Comparison of ENCODE assay signal across 39 cellular contexts in genomic region chr1:74340656-74341055, GRCh38.
"Had no signal": no experiment of that assay in that cellular context is flagged by ENCODE, and none has a peak within 500 bp of the region (broad histone marks: within the 10 kb centered on the region; RNA-seq: fewer than 3 reads in every experiment).

No MANE protein-coding gene starts in this region.

- H3K4me1 ChIP-seq: Peyer's patch, SJSA1 had no signal

- H3K36me3 Mint-ChIP-seq: activated CD8-positive, alpha-beta memory T cell treated with anti-CD3 and anti-CD28 coated beads, Interleukin-2, amount 10 ng/mL, durations not matched to agents 7 days and 5 days; activated naive CD4-positive, alpha-beta T cell treated with anti-CD3 and anti-CD28 coated beads, Interleukin-2, amount 10 ng/mL, durations not matched to agents 7 days and 5 days; activated naive CD8-positive, alpha-beta T cell; T-cell had no signal

- H3K27ac Mint-ChIP-seq: activated B cell treated with CpG ODN at 0.5 μM for 24 hours; activated CD4-positive, alpha-beta memory T cell treated with anti-CD3 and anti-CD28 coated beads, Interleukin-2, amount 10 ng/mL, durations not matched to agents 7 days and 5 days; activated CD8-positive, alpha-beta memory T cell treated with anti-CD3 and anti-CD28 coated beads, Interleukin-2, amount 10 ng/mL, durations not matched to agents 7 days and 5 days; activated naive CD4-positive, alpha-beta T cell treated with anti-CD3 and anti-CD28 coated beads, Interleukin-2, amount 10 ng/mL, durations not matched to agents 7 days and 5 days; activated naive CD8-positive, alpha-beta T cell; activated naive CD8-positive, alpha-beta T cell treated with anti-CD3 and anti-CD28 coated beads, Interleukin-2, amount 50 U/mL, for 24 hours; T-cell; T-helper 17 cell had no signal

- H3K27me3 Mint-ChIP-seq: activated B cell treated with CpG ODN at 0.5 μM for 24 hours; activated CD4-positive, alpha-beta memory T cell treated with anti-CD3 and anti-CD28 coated beads, Interleukin-2, amount 10 ng/mL, durations not matched to agents 7 days and 5 days; activated CD8-positive, alpha-beta memory T cell treated with anti-CD3 and anti-CD28 coated beads, Interleukin-2, amount 10 ng/mL, durations not matched to agents 7 days and 5 days; activated naive CD4-positive, alpha-beta T cell treated with anti-CD3 and anti-CD28 coated beads, Interleukin-2, amount 10 ng/mL, durations not matched to agents 7 days and 5 days; activated naive CD8-positive, alpha-beta T cell; activated naive CD8-positive, alpha-beta T cell treated with anti-CD3 and anti-CD28 coated beads, Interleukin-2, amount 50 U/mL, for 24 hours; central memory CD8-positive, alpha-beta T cell; T-cell; T-helper 17 cell had no signal

- H3K27me3 ChIP-seq: brain microvascular endothelial cell, Peyer's patch, SJSA1 had no signal

- H3K4me3 Mint-ChIP-seq: activated B cell treated with CpG ODN at 0.5 μM for 24 hours; activated CD4-positive, alpha-beta memory T cell treated with anti-CD3 and anti-CD28 coated beads, Interleukin-2, amount 10 ng/mL, durations not matched to agents 7 days and 5 days; activated CD8-positive, alpha-beta memory T cell treated with anti-CD3 and anti-CD28 coated beads, Interleukin-2, amount 10 ng/mL, durations not matched to agents 7 days and 5 days; activated naive CD4-positive, alpha-beta T cell treated with anti-CD3 and anti-CD28 coated beads, Interleukin-2, amount 10 ng/mL, durations not matched to agents 7 days and 5 days; activated naive CD8-positive, alpha-beta T cell; activated naive CD8-positive, alpha-beta T cell treated with anti-CD3 and anti-CD28 coated beads, Interleukin-2, amount 50 U/mL, for 24 hours; central memory CD8-positive, alpha-beta T cell; T-cell; T-helper 17 cell had no signal

- H3K4me1 Mint-ChIP-seq: activated B cell treated with CpG ODN at 0.5 μM for 24 hours; activated CD4-positive, alpha-beta memory T cell treated with anti-CD3 and anti-CD28 coated beads, Interleukin-2, amount 10 ng/mL, durations not matched to agents 7 days and 5 days; activated CD8-positive, alpha-beta memory T cell treated with anti-CD3 and anti-CD28 coated beads, Interleukin-2, amount 10 ng/mL, durations not matched to agents 7 days and 5 days; activated naive CD4-positive, alpha-beta T cell treated with anti-CD3 and anti-CD28 coated beads, Interleukin-2, amount 10 ng/mL, durations not matched to agents 7 days and 5 days; activated naive CD8-positive, alpha-beta T cell treated with anti-CD3 and anti-CD28 coated beads, Interleukin-2, amount 50 U/mL, for 24 hours; central memory CD8-positive, alpha-beta T cell; T-cell had no signal

- H3K9me3 ChIP-seq: Peyer's patch, SJSA1 had no signal

- ATAC-seq: activated CD8-positive, alpha-beta memory T cell treated with anti-CD3 and anti-CD28 coated beads, Interleukin-2, amount 10 ng/mL, durations not matched to agents 7 days and 5 days; activated naive CD8-positive, alpha-beta T cell treated with anti-CD3 and anti-CD28 coated beads, Interleukin-2, amount 50 U/mL, for 24 hours; PC-3; SK-N-SH treated with all-trans-retinoic acid at 6 μM for 48 hours; T-cell; T-helper 17 cell had no signal

- H3K36me3 ChIP-seq: brain microvascular endothelial cell, Peyer's patch, SJSA1 had no signal

- H3K27ac ChIP-seq: brain microvascular endothelial cell, KMS-11, Peyer's patch, SJSA1, VCaP had no signal

- DNase-seq: activated B cell treated with CpG ODN at 0.5 μM for 24 hours; activated CD4-positive, alpha-beta memory T cell treated with anti-CD3 and anti-CD28 coated beads, Interleukin-2, amount 10 ng/mL, durations not matched to agents 7 days and 5 days; activated CD4-positive, alpha-beta T cell treated with anti-CD3 and anti-CD28 coated beads for 4 hours; activated CD4-positive, alpha-beta T cell treated with anti-CD3 and anti-CD28 coated beads, Interleukin-2, amount 50 U/mL, for 1 hour; activated CD4-positive, CD25-positive, alpha-beta regulatory T cell treated with anti-CD3 and anti-CD28 coated beads, Interleukin-2, amount 50 U/mL, for 72 hours; activated CD8-positive, alpha-beta memory T cell treated with anti-CD3 and anti-CD28 coated beads for 24 hours; activated CD8-positive, alpha-beta memory T cell treated with anti-CD3 and anti-CD28 coated beads, Interleukin-2, amount 10 ng/mL, durations not matched to agents 7 days and 5 days; activated CD8-positive, alpha-beta memory T cell treated with anti-CD3 and anti-CD28 coated beads, Interleukin-2, amount 50 U/mL, for 48 hours; activated effector memory CD4-positive, alpha-beta T cell treated with Interleukin-2 at 50 U/mL for 16 hours; activated naive CD4-positive, alpha-beta T cell treated with anti-CD3 and anti-CD28 coated beads, Interleukin-2, amount 10 ng/mL, durations not matched to agents 7 days and 5 days; activated naive CD8-positive, alpha-beta T cell treated with anti-CD3 and anti-CD28 coated beads, Interleukin-2, amount 50 U/mL, for 24 hours; activated T-cell treated with anti-CD3 and anti-CD28 coated beads, Interleukin-2, amount 50 U/mL, for 48 hours; amniotic stem cell; aorta; brain microvascular endothelial cell; MM.1S; MV-4-11; NCI-H1092; NCI-H1436 treated with DMSO at 0.1 percent for 48 hours; NCI-H1694 treated with DMSO at 0.1 percent for 48 hours; NCI-H2029; NCI-H2107; NCI-H2171; NCI-H510A; NCI-H526; NK-92 treated with Interleukin-12 subunit alpha and Interleukin-12 subunit beta, amount 100 ng/mL, for 24 hours; PC-3; Peyer's patch; RPMI8226; SHP77 treated with DMSO at 0.1 percent for 48 hours; T-cell; T-helper 17 cell; T-helper 9 cell had no signal

- H3K9me3 Mint-ChIP-seq: activated naive CD4-positive, alpha-beta T cell treated with anti-CD3 and anti-CD28 coated beads, Interleukin-2, amount 10 ng/mL, durations not matched to agents 7 days and 5 days; activated naive CD8-positive, alpha-beta T cell treated with anti-CD3 and anti-CD28 coated beads, Interleukin-2, amount 50 U/mL, for 24 hours; central memory CD8-positive, alpha-beta T cell; T-cell had no signal

- H3K4me3 ChIP-seq: Peyer's patch, SJSA1 had no signal

- H3K4me2 ChIP-seq: KMS-11 had no signal

- H3K9ac ChIP-seq: KMS-11 had no signal
